ENCODE assay signal across 19 cellular contexts in genomic region chr10:6170638-6171037, GRCh38. TPM values are rescaled to one million over a fixed set of nuclear protein-coding genes. Genes with fewer than 3 reads are reported as not detected.
DNase-seq lines count a peak whose midpoint lies in the region; ATAC-seq and TF ChIP-seq lines count a peak whose summit lies in the region.
"Had no signal": no experiment of that assay in that cellular context is flagged by ENCODE, and none has a peak within 500 bp of the region (broad histone marks: within the 10 kb centered on the region; RNA-seq: fewer than 3 reads in every experiment).

No MANE protein-coding gene starts in this region.

- ATAC-seq in activated CD4-positive, alpha-beta T cell treated with anti-CD3 and anti-CD28 coated beads for 36 hours = no peak
- ATAC-seq in GM19452 (IDR thresholded peaks at IDR 0.05; ENCODE audit: unreplicated experiment) (no peak), HG03139 (IDR thresholded peaks at IDR 0.05; ENCODE audit: unreplicated experiment) (no peak)

- no peaks in the 10 kb centered on the region for H3K27me3 Mint-ChIP-seq in activated CD4-positive, alpha-beta T cell treated with anti-CD3 and anti-CD28 coated beads for 36 hours

- no peak overlapping the region for H3K4me3 ChIP-seq in H7 (ENCODE audit: insufficient read depth, low read depth, low read length)
- no peak overlapping the region for H3K4me3 ChIP-seq in cardiac fibroblast (replicated peaks in 1 of 2; ENCODE audit: low read depth in 2 of 2, low read length in 2 of 2)
- no peak overlapping the region for H3K4me3 ChIP-seq in neutrophil (ENCODE audit: low read depth in 1 of 2, low read length in 1 of 2)

- peaks cover 63% of the 10 kb centered on the region for H3K36me3 Mint-ChIP-seq in activated CD4-positive, alpha-beta T cell treated with anti-CD3 and anti-CD28 coated beads for 36 hours (ENCODE audit: low read depth)

- H3K27ac Mint-ChIP-seq in activated CD4-positive, alpha-beta T cell treated with anti-CD3 and anti-CD28 coated beads for 36 hours = peak overlapping the region; percentile 53
- H3K27ac Mint-ChIP-seq: T-helper 1 cell treated with Interleukin-12 subunit alpha and Interleukin-12 subunit beta and Interleukin-4 antibody, amounts not matched to agents 30 μg/mL and 1 μg/mL, for 36 hours had no signal

- no peaks in the 10 kb centered on the region for H3K9me3 ChIP-seq in neutrophil

- intact Hi-C loops in activated CD4-positive, alpha-beta T cell treated with anti-CD3 and anti-CD28 coated beads for 36 hours (cut with DNase I, micrococcal nuclease) = no loop called here

- H3K4me3 Mint-ChIP-seq in activated CD4-positive, alpha-beta T cell treated with anti-CD3 and anti-CD28 coated beads for 36 hours = no peak overlapping the region
- H3K4me3 Mint-ChIP-seq: T-helper 1 cell treated with Interleukin-12 subunit alpha and Interleukin-12 subunit beta and Interleukin-4 antibody, amounts not matched to agents 30 μg/mL and 1 μg/mL, for 36 hours had no signal

- POLR2A ChIA-PET in activated CD4-positive, alpha-beta T cell treated with anti-CD3 and anti-CD28 coated beads for 36 hours (lab: Charles Lee) = interaction anchor here (0.7 kb wide), 1 partner anchor 32 kb away, joined by 3 read pairs; the partner anchor contains the start of gene PFKFB3

- H3K4me1 ChIP-seq in neutrophil (ENCODE audit: control insufficient read depth in 1 of 2, insufficient read depth in 1 of 2, low read depth in 1 of 2, low read length in 1 of 2) = peaks cover 4 to 26% of the 10 kb centered on the region in 2 experiments

- H3K27me3 ChIP-seq in H7 (ENCODE audit: control insufficient read depth, insufficient read depth, low read length) = no peaks in the 10 kb centered on the region
- H3K27me3 ChIP-seq in neutrophil = no peaks in the 10 kb centered on the region

- peaks cover 95% of the 10 kb centered on the region for H3K4me1 Mint-ChIP-seq in activated CD4-positive, alpha-beta T cell treated with anti-CD3 and anti-CD28 coated beads for 36 hours

- H3K36me3 ChIP-seq in H7 (replicated peaks; ENCODE audit: control insufficient read depth, insufficient read depth, low read length) = peaks cover 1% of the 10 kb centered on the region
- no peaks in the 10 kb centered on the region for H3K36me3 ChIP-seq in neutrophil

- DNase-seq in activated CD4-positive, alpha-beta T cell treated with anti-CD3 and anti-CD28 coated beads for 36 hours = no peak
- no peak for DNase-seq in activated CD4-positive, alpha-beta T cell treated with anti-CD3 and anti-CD28 coated beads for 48 hours
- peak; percentile 2 for DNase-seq in H7
- DNase-seq in cardiac fibroblast (ENCODE audit: low read depth in 2 of 2) = peak; percentile 19 to 32
- DNase-seq in AG08395 (ENCODE audit: low spot score) = no peak
- DNase-seq: 8988T; activated CD4-positive, alpha-beta T cell treated with anti-CD3 and anti-CD28 coated beads for 4 hours; activated effector memory CD4-positive, alpha-beta T cell treated with Interleukin-2 at 50 U/mL for 16 hours; Calu3; caudate nucleus; hippocampal formation; NCI-H187 treated with DMSO at 0.1 percent for 48 hours; NCI-H526 had no signal

- peak overlapping the region; percentile 19 for H3K27ac ChIP-seq in neutrophil
- H3K27ac ChIP-seq: epithelial cell of prostate, RWPE1 had no signal

- CTCF ChIA-PET in activated CD4-positive, alpha-beta T cell treated with anti-CD3 and anti-CD28 coated beads for 36 hours (lab: Charles Lee) = interaction anchor here (0.6 to 3.3 kb wide), 3 partner anchors 32 to 84 kb away, joined by 3 to 18 read pairs (median 3); partner anchors contain the start of gene PFKFB3

- TF ChIP-seq CTCF in cardiac fibroblast (IDR thresholded peaks at IDR 0.05; ENCODE audit: low read depth, low read length) = no peak
- no peak for TF ChIP-seq CTCF in neutrophil (IDR thresholded peaks at IDR 0.05)

- H3K9me3 Mint-ChIP-seq in activated CD4-positive, alpha-beta T cell treated with anti-CD3 and anti-CD28 coated beads for 36 hours (ENCODE audit: low read depth) = no peaks in the 10 kb centered on the region
- H3K9me3 Mint-ChIP-seq: T-helper 1 cell treated with Interleukin-12 subunit alpha and Interleukin-12 subunit beta and Interleukin-4 antibody, amounts not matched to agents 30 μg/mL and 1 μg/mL, for 36 hours had no signal

RNA-seq across cellular contexts. Expression of gene PFKFB3, which starts 32.1 kb away (rescaled TPM):
- total RNA-seq in activated CD4-positive, alpha-beta T cell treated with anti-CD3 and anti-CD28 coated beads for 36 hours = 100 to 1,000 TPM; 133 to 183 TPM
- total RNA-seq in H7 (2014; rRNA removed; shearing (Covaris generic)) = 14.6 and 20.1 TPM in 2 replicates

Comparison
In these comparisons a context has a peak if more than half of its experiments do, and no peak if none do; other contexts are left out.
1. DNase-seq: peak in H7 (single experiment) and cardiac fibroblast (2 of 2); none in activated CD4-positive, alpha-beta T cell treated with anti-CD3 and anti-CD28 coated beads for 36 hours (single experiment), activated CD4-positive, alpha-beta T cell treated with anti-CD3 and anti-CD28 coated beads for 48 hours (single experiment) and AG08395 (single experiment).